Comparison of ENCODE assay signal across 18 cellular contexts in genomic region chr3:66312039-66312438, GRCh38.
"Had no signal": no experiment of that assay in that cellular context is flagged by ENCODE, and none has a peak within 500 bp of the region (broad histone marks: within the 10 kb centered on the region; RNA-seq: fewer than 3 reads in every experiment).

No MANE protein-coding gene starts in this region.

- H3K4me3 ChIP-seq: breast epithelium, dorsolateral prefrontal cortex, esophagus muscularis mucosa, right lobe of liver, upper lobe of left lung had no signal

- H3K27ac Mint-ChIP-seq: activated B cell treated with CpG ODN at 0.5 μM for 24 hours; activated naive CD8-positive, alpha-beta T cell treated with anti-CD3 and anti-CD28 coated beads, Interleukin-2, amount 10 ng/mL, durations not matched to agents 7 days and 5 days; activated T-helper 2 cell treated with anti-CD3 and anti-CD28 coated beads, Interferon-gamma antibody, Interleukin-2, Interleukin-4, amounts not matched to agents 10 μg/mL and 5 μg/mL and 100 μg/mL, durations not matched to agents 14 hours and 24 hours and 36 hours; progenitor cell of endocrine pancreas; stimulated activated naive CD8-positive, alpha-beta T cell treated with anti-CD3 and anti-CD28 coated beads, Interleukin-15, Interleukin-2, amounts not matched to agents 100 ng/mL and 50 ng/mL, for 24 hours; T-helper 1 cell treated with Interleukin-12 subunit alpha and Interleukin-12 subunit beta and Interleukin-4 antibody, amounts not matched to agents 30 μg/mL and 1 μg/mL, for 36 hours had no signal

- DNase-seq: activated B cell treated with CpG ODN at 0.5 μM for 24 hours; activated CD4-positive, alpha-beta T cell treated with anti-CD3 and anti-CD28 coated beads, Interleukin-2, amount 50 U/mL, for 1 hour; activated naive CD8-positive, alpha-beta T cell treated with anti-CD3 and anti-CD28 coated beads, Interleukin-2, amount 10 ng/mL, durations not matched to agents 7 days and 5 days; anterior cingulate cortex; dorsolateral prefrontal cortex; glutamatergic neuron; left cardiac atrium; nucleus accumbens; right lobe of liver; SK-N-SH had no signal

- H3K27me3 Mint-ChIP-seq: activated B cell treated with CpG ODN at 0.5 μM for 24 hours; activated naive CD8-positive, alpha-beta T cell treated with anti-CD3 and anti-CD28 coated beads, Interleukin-2, amount 10 ng/mL, durations not matched to agents 7 days and 5 days; naive thymus-derived CD8-positive, alpha-beta T cell; progenitor cell of endocrine pancreas; stimulated activated naive CD8-positive, alpha-beta T cell treated with anti-CD3 and anti-CD28 coated beads, Interleukin-15, Interleukin-2, amounts not matched to agents 100 ng/mL and 50 ng/mL, for 24 hours had no signal

- H3K4me2 ChIP-seq: SK-N-SH had no signal

- H3K9ac ChIP-seq: SK-N-SH had no signal

- H3K4me3 Mint-ChIP-seq: activated B cell treated with CpG ODN at 0.5 μM for 24 hours; activated naive CD8-positive, alpha-beta T cell treated with anti-CD3 and anti-CD28 coated beads, Interleukin-2, amount 10 ng/mL, durations not matched to agents 7 days and 5 days; stimulated activated naive CD8-positive, alpha-beta T cell treated with anti-CD3 and anti-CD28 coated beads, Interleukin-15, Interleukin-2, amounts not matched to agents 100 ng/mL and 50 ng/mL, for 24 hours; T-helper 1 cell treated with Interleukin-12 subunit alpha and Interleukin-12 subunit beta and Interleukin-4 antibody, amounts not matched to agents 30 μg/mL and 1 μg/mL, for 36 hours had no signal

- H3K36me3 ChIP-seq: breast epithelium, esophagus muscularis mucosa, right lobe of liver, upper lobe of left lung had no signal

- H3K27me3 ChIP-seq: breast epithelium, dorsolateral prefrontal cortex, esophagus muscularis mucosa, right lobe of liver, upper lobe of left lung had no signal

- H3K4me1 ChIP-seq: breast epithelium, esophagus muscularis mucosa, right lobe of liver, upper lobe of left lung had no signal

- ATAC-seq: left cardiac atrium; naive thymus-derived CD8-positive, alpha-beta T cell; right lobe of liver had no signal

- H3K27ac ChIP-seq: breast epithelium, dorsolateral prefrontal cortex, esophagus muscularis mucosa, right lobe of liver, upper lobe of left lung had no signal
